Comparison of ENCODE assay signal across 1 cellular context in genomic region chr12:2194060-2194459, GRCh38.
TF ChIP-seq lines count a peak whose summit lies in the region.

No MANE protein-coding gene starts in this region.

TF ChIP-seq in IMR-90, 13 proteins besides CTCF, POLR2A, EP300 and RAD21 (continued from another document):
- TF ChIP-seq CHD1 (IDR thresholded peaks at IDR 0.05; ENCODE audit: low read depth, low read length) (no peak), USF2 (IDR thresholded peaks at IDR 0.05; ENCODE audit: low read depth, low read length) (no peak), SMC3 (IDR thresholded peaks at IDR 0.05; ENCODE audit: low read depth, low read length) (no peak), CEBPB (IDR thresholded peaks at IDR 0.05; ENCODE audit: low read depth, low read length) (no peak), RFX5 (IDR thresholded peaks at IDR 0.05; ENCODE audit: low read depth, low read length) (no peak), ELK1 (IDR thresholded peaks at IDR 0.05; ENCODE audit: borderline replicate concordance, low read depth, low read length) (no peak), MXI1 (IDR thresholded peaks at IDR 0.05; ENCODE audit: borderline replicate concordance, low read depth, low read length) (no peak), NFE2L2 (IDR thresholded peaks at IDR 0.05; ENCODE audit: low read depth, low read length) (no peak), MAFK (IDR thresholded peaks at IDR 0.05; ENCODE audit: low read depth, low read length) (no peak)
